ENCODE assay signal across 15 cellular contexts in genomic region chr4:41185614-41186609, GRCh38. TPM values are rescaled to one million over a fixed set of nuclear protein-coding genes. Genes with fewer than 3 reads are reported as not detected.
DNase-seq lines count a peak whose midpoint lies in the region; FAIRE-seq and TF ChIP-seq lines count a peak whose summit lies in the region.
"Had no signal": no experiment of that assay in that cellular context is flagged by ENCODE, and none has a peak within 500 bp of the region (broad histone marks: within the 10 kb centered on the region; RNA-seq: fewer than 3 reads in every experiment).

No MANE protein-coding gene starts in this region.

- WGBS in smooth muscle cell (ENCODE audit: low lambda C conversion rate) = 72% methylated on average over 5 of the region's 5 CpGs

- no peak for TF ChIP-seq CTCF in bronchial epithelial cell (IDR thresholded peaks at IDR 0.05; ENCODE audit: insufficient read depth, low read length, severe bottlenecking)
- TF ChIP-seq CTCF in kidney (IDR thresholded peaks at IDR 0.05; ENCODE audit: borderline replicate concordance, extremely low read depth, insufficient read depth) = no peak
- TF ChIP-seq CTCF in smooth muscle cell (IDR thresholded peaks at IDR 0.05; ENCODE audit: borderline replicate concordance, insufficient read depth, poor library complexity, severe bottlenecking) = no peak

- H3K27me3 ChIP-seq in bronchial epithelial cell (ENCODE audit: control insufficient read depth, insufficient read depth, low read length) = no peaks in the 10 kb centered on the region
- no peaks in the 10 kb centered on the region for H3K27me3 ChIP-seq in smooth muscle cell (ENCODE audit: low read depth)
- H3K27me3 ChIP-seq: stomach had no signal

- peaks cover 94% of the 10 kb centered on the region for H3K79me2 ChIP-seq in smooth muscle cell (ENCODE audit: low read depth)

- H3K4me3 ChIP-seq in bronchial epithelial cell (ENCODE audit: low read depth, low read length) (no peak overlapping the region), kidney (ENCODE audit: low read length in 2 of 2) (peak overlapping the region in 1 of 2 donors; percentile 22), smooth muscle cell (no peak overlapping the region)
- H3K4me3 ChIP-seq: stomach had no signal

- DNase-seq in HTR-8/SVneo (ENCODE audit: insufficient read length, low spot score) (no peak), bronchial epithelial cell (ENCODE audit: low read depth) (peak; percentile 85), kidney (no peak), smooth muscle cell (lab: John Stamatoyannopoulos, UW; ENCODE audit: unreplicated experiment) (no peak), SK-N-DZ (ENCODE audit: low spot score) (no peak), NCI-H146 (lab: John Stamatoyannopoulos, UW) (no peak)
- DNase-seq in central memory CD4-positive, alpha-beta T cell = no peak
- no peak for DNase-seq in activated naive CD4-positive, alpha-beta T cell (lab: John Stamatoyannopoulos, UW)
- DNase-seq: activated naive CD4-positive, alpha-beta T cell treated with anti-CD3 and anti-CD28 coated beads, Interleukin-2, amount 50 U/mL, for 16 hours; islet precursor cell; naive thymus-derived CD8-positive, alpha-beta T cell; NCI-H1436; NCI-H526; SIG-M5; stomach had no signal

- no peaks in the 10 kb centered on the region for H3F3A ChIP-seq in smooth muscle cell (ENCODE audit: low read depth)

- H3K36me3 ChIP-seq in bronchial epithelial cell (ENCODE audit: control insufficient read depth, insufficient read depth, low read length) = no peaks in the 10 kb centered on the region
- no peaks in the 10 kb centered on the region for H3K36me3 ChIP-seq in kidney (ENCODE audit: control insufficient read depth in 1 of 2, insufficient read depth in 2 of 2, low read length in 2 of 2)
- no peaks in the 10 kb centered on the region for H3K36me3 ChIP-seq in smooth muscle cell (ENCODE audit: low read depth)
- H3K36me3 ChIP-seq: stomach had no signal

- H4K20me1 ChIP-seq in smooth muscle cell (ENCODE audit: low read depth) = peaks cover 47% of the 10 kb centered on the region

- FAIRE-seq in HTR-8/SVneo (lab: Jason Lieb, UNC) = peak; percentile 66
- no peak for FAIRE-seq in bronchial epithelial cell (lab: Jason Lieb, UNC)
- peak; percentile 11 for FAIRE-seq in kidney (lab: Jason Lieb, UNC)

- H3K27ac ChIP-seq in kidney (ENCODE audit: low read depth in 2 of 2, low read length in 2 of 2) (no peak overlapping the region), smooth muscle cell (ENCODE audit: low read depth) (peak overlapping the region; percentile 64)
- H3K27ac ChIP-seq: stomach had no signal

- intact Hi-C loops in kidney (cut with DNase I) = no loop called here

- peak overlapping the region; percentile 49 for H3K4me2 ChIP-seq in smooth muscle cell

- no peak overlapping the region for H2AFZ ChIP-seq in smooth muscle cell (ENCODE audit: low read depth)

- H3K4me1 ChIP-seq in kidney (ENCODE audit: control insufficient read depth in 1 of 2, insufficient read depth in 1 of 2, low read depth in 1 of 2, low read length in 2 of 2) = peaks cover 3 to 21% of the 10 kb centered on the region in 2 donors
- H3K4me1 ChIP-seq in smooth muscle cell (ENCODE audit: low read depth) = peaks cover 10% of the 10 kb centered on the region

- peak overlapping the region in 1 of 2 donors; percentile 2 for H3K9ac ChIP-seq in kidney (ENCODE audit: low read length in 2 of 2)
- H3K9ac ChIP-seq in smooth muscle cell (ENCODE audit: low read depth) = no peak overlapping the region

- no peaks in the 10 kb centered on the region for H3K9me3 ChIP-seq in kidney (ENCODE audit: control insufficient read depth in 1 of 2, low read length in 2 of 2)
- no peaks in the 10 kb centered on the region for H3K9me3 ChIP-seq in smooth muscle cell (replicated peaks; ENCODE audit: low read depth)
- H3K9me3 ChIP-seq: stomach had no signal

RNA-seq across cellular contexts. Expression of gene APBB2, which starts 28.4 kb away (rescaled TPM):
- total RNA-seq in bronchial epithelial cell (39.2 and 45.2 TPM in 2 replicates), kidney (65.6 TPM), smooth muscle cell (60.9 and 83.9 TPM in 2 replicates)
- polyA plus RNA-seq in kidney (ENCODE audit: insufficient read depth, low read depth, low replicate concordance) (13.4 TPM), smooth muscle cell (22.1 and 32.7 TPM in 2 replicates)
- 31.1 and 42.5 TPM in 2 replicates for polyA plus RNA-seq in SK-N-DZ (2014; cell fraction: cytosol; rRNA removed)
- polyA plus RNA-seq in SK-N-DZ (2014; cell fraction: nucleus; rRNA removed) = 28.4 and 33.8 TPM in 2 replicates
- polyA plus RNA-seq: naive thymus-derived CD8-positive, alpha-beta T cell had no signal
